3 cellular contexts compared by ENCODE assay signal in genomic region chr20:2880650-2881049, GRCh38.
TF ChIP-seq lines count a peak whose summit lies in the region.

No MANE protein-coding gene starts in this region.

TF ChIP-seq in HepG2, 621 proteins besides CTCF, POLR2A, EP300 and RAD21:
- peak; percentile 43; the same call in 1 of the 2 replicates for TF ChIP-seq ZNF891 (CRISPR knock-in tag; IDR thresholded peaks at IDR 0.05)
- no peak for TF ChIP-seq ETV6 (CRISPR knock-in tag; conservative IDR thresholded peaks at IDR 0.05)
- TF ChIP-seq FLYWCH1 (CRISPR knock-in tag; IDR thresholded peaks at IDR 0.05): no peak
- no peak for TF ChIP-seq ZNF432 (CRISPR knock-in tag; IDR thresholded peaks at IDR 0.05; ENCODE audit: borderline replicate concordance)
- peak; percentile 78 for TF ChIP-seq ZNF121 (CRISPR knock-in tag; IDR thresholded peaks at IDR 0.05)

TF ChIP-seq in IMR-90, 13 proteins besides CTCF, POLR2A, EP300 and RAD21:
- TF ChIP-seq CHD1 (IDR thresholded peaks at IDR 0.05; ENCODE audit: low read depth, low read length) (no peak), FOS (IDR thresholded peaks at IDR 0.05; ENCODE audit: low read depth, low read length) (no peak), SMC3 (IDR thresholded peaks at IDR 0.05; ENCODE audit: low read depth, low read length) (no peak), RCOR1 (IDR thresholded peaks at IDR 0.05; ENCODE audit: insufficient replicate concordance, low read length) (no peak), NFE2L2 (IDR thresholded peaks at IDR 0.05; ENCODE audit: low read depth, low read length) (no peak), MAFK (IDR thresholded peaks at IDR 0.05; ENCODE audit: low read depth, low read length) (no peak), MAZ (IDR thresholded peaks at IDR 0.05; ENCODE audit: borderline replicate concordance, low read depth, low read length) (no peak), BHLHE40 (IDR thresholded peaks at IDR 0.05; ENCODE audit: low read depth, low read length) (no peak), RFX5 (IDR thresholded peaks at IDR 0.05; ENCODE audit: low read depth, low read length) (no peak), MXI1 (IDR thresholded peaks at IDR 0.05; ENCODE audit: borderline replicate concordance, low read depth, low read length) (no peak), USF2 (IDR thresholded peaks at IDR 0.05; ENCODE audit: low read depth, low read length) (no peak), CEBPB (IDR thresholded peaks at IDR 0.05; ENCODE audit: low read depth, low read length) (no peak), ELK1 (IDR thresholded peaks at IDR 0.05; ENCODE audit: borderline replicate concordance, low read depth, low read length) (no peak)

TF ChIP-seq in WTC11, 78 proteins besides CTCF, POLR2A, EP300 and RAD21:
- TF ChIP-seq ATF2 (CRISPR knock-in tag; IDR thresholded peaks at IDR 0.05; ENCODE audit: borderline replicate concordance, low read depth): no peak
- no peak for TF ChIP-seq RELA (CRISPR knock-in tag; IDR thresholded peaks at IDR 0.05; ENCODE audit: borderline replicate concordance)
- TF ChIP-seq ATF6 (CRISPR knock-in tag; IDR thresholded peaks at IDR 0.05): no peak
- peak; percentile 51; the same call in 1 of the 2 replicates for TF ChIP-seq ZNF121 (CRISPR knock-in tag; IDR thresholded peaks at IDR 0.05)
- no peak for TF ChIP-seq ZNF138 (CRISPR knock-in tag; conservative IDR thresholded peaks at IDR 0.05)
- TF ChIP-seq RORB (CRISPR knock-in tag; IDR thresholded peaks at IDR 0.05): no peak
- TF ChIP-seq ZNF532 (CRISPR knock-in tag; IDR thresholded peaks at IDR 0.05; ENCODE audit: borderline replicate concordance): no peak
- no peak for TF ChIP-seq ATF3 (CRISPR knock-in tag; conservative IDR thresholded peaks at IDR 0.05)
